ENCODE assay signal across 26 cellular contexts in the genomic region with DNA sequence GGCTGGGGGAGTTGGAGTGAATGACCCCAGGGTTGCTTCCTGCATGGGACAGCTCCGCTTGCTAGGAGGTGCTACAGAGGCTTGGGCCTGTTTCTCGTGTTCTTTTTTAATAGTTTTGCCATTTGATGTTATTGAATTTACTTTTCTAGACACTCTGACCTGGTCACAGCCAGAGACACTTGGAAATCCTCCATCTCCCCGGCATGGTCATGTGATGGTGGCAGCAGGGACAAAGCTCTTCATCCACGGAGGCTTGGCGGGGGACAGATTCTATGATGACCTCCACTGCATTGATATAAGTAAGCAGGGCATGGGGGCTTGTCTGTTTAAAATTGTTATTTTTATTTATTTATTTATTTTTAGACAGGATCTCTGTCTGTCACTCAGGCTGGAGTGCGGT.
"Had no signal": no experiment of that assay in that cellular context is flagged by ENCODE, and none has a peak within 500 bp of the region (broad histone marks: within the 10 kb centered on the region; RNA-seq: fewer than 3 reads in every experiment).

No MANE protein-coding gene starts in this region.

- H3K4me1 ChIP-seq: adrenal gland, body of pancreas, colonic mucosa, esophagus squamous epithelium, gastroesophageal sphincter had no signal

- H3K27me3 ChIP-seq: adrenal gland, body of pancreas, colonic mucosa, esophagus squamous epithelium, gastroesophageal sphincter had no signal

- H3K4me3 ChIP-seq: adrenal gland, body of pancreas, colonic mucosa, esophagus squamous epithelium, gastroesophageal sphincter had no signal

- ATAC-seq: activated CD4-positive, alpha-beta T cell treated with anti-CD3 and anti-CD28 coated beads for 36 hours; activated CD8-positive, alpha-beta memory T cell treated with anti-CD3 and anti-CD28 coated beads, Interleukin-2, amount 10 ng/mL, durations not matched to agents 7 days and 5 days; activated CD8-positive, alpha-beta T cell treated with anti-CD3 and anti-CD28 coated beads, Interleukin-2, amount 10 ng/mL, durations not matched to agents 7 days and 5 days; activated naive CD8-positive, alpha-beta T cell treated with anti-CD3 and anti-CD28 coated beads, Interleukin-2, amount 50 U/mL, for 24 hours; body of pancreas; gastroesophageal sphincter had no signal

- DNase-seq: activated CD4-positive, alpha-beta memory T cell treated with anti-CD3 and anti-CD28 coated beads for 36 hours; activated CD4-positive, alpha-beta T cell treated with anti-CD3 and anti-CD28 coated beads for 36 hours; activated CD4-positive, alpha-beta T cell treated with anti-CD3 and anti-CD28 coated beads, Interleukin-2, amount 10 ng/mL, durations not matched to agents 24 days and 14 days; activated CD4-positive, CD25-positive, alpha-beta regulatory T cell; activated CD4-positive, CD25-positive, alpha-beta regulatory T cell treated with anti-CD3 and anti-CD28 coated beads, Interleukin-2, amount 50 U/mL, for 72 hours; activated CD8-positive, alpha-beta memory T cell treated with anti-CD3 and anti-CD28 coated beads, Interleukin-2, amount 10 ng/mL, durations not matched to agents 7 days and 5 days; activated CD8-positive, alpha-beta memory T cell treated with anti-CD3 and anti-CD28 coated beads, Interleukin-2, amount 50 U/mL, for 4 hours; activated CD8-positive, alpha-beta T cell treated with anti-CD3 and anti-CD28 coated beads, Interleukin-2, amount 10 ng/mL, durations not matched to agents 7 days and 5 days; activated effector memory CD4-positive, alpha-beta T cell treated with anti-CD3 and anti-CD28 coated beads, Interleukin-2, amount 50 U/mL, for 16 hours; activated naive CD4-positive, alpha-beta T cell treated with anti-CD3 and anti-CD28 coated beads for 36 hours; activated naive CD8-positive, alpha-beta T cell treated with anti-CD3 and anti-CD28 coated beads for 36 hours; activated naive CD8-positive, alpha-beta T cell treated with anti-CD3 and anti-CD28 coated beads, Interleukin-2, amount 50 U/mL, for 24 hours; activated T-cell treated with anti-CD3 and anti-CD28 coated beads, Interleukin-2, amount 50 U/mL, for 1 hour; activated T-cell treated with anti-CD3 and anti-CD28 coated beads, Interleukin-2, amount 50 U/mL, for 48 hours; adrenal gland; aorta; body of pancreas; colonic mucosa; effector CD8-positive, alpha-beta T cell; esophagus squamous epithelium; foreskin melanocyte; T-helper 2 cell had no signal

- FAIRE-seq: endometrium, endothelial cell of umbilical vein had no signal

- H3K36me3 ChIP-seq: colonic mucosa had no signal

- H3K9me3 ChIP-seq: adrenal gland, body of pancreas, colonic mucosa, esophagus squamous epithelium, gastroesophageal sphincter had no signal

- H3K27ac ChIP-seq: adrenal gland, body of pancreas, colonic mucosa, epithelial cell of prostate, esophagus squamous epithelium, gastroesophageal sphincter had no signal
